1 cellular context compared by ENCODE assay signal in genomic region chr14:35543006-35543405, GRCh38.
TF ChIP-seq lines count a peak whose summit lies in the region.

No MANE protein-coding gene starts in this region.

TF ChIP-seq in HepG2, 621 proteins besides CTCF, POLR2A, EP300 and RAD21 (continued from another document):
- no peak for TF ChIP-seq ZNF574 (CRISPR knock-in tag; IDR thresholded peaks at IDR 0.05)
- no peak for TF ChIP-seq ZNF577 (CRISPR knock-in tag; IDR thresholded peaks at IDR 0.05; ENCODE audit: borderline replicate concordance, low read depth)
- TF ChIP-seq KLF12 (CRISPR knock-in tag; IDR thresholded peaks at IDR 0.05; ENCODE audit: borderline replicate concordance), result no peak
- TF ChIP-seq MAFF (IDR thresholded peaks at IDR 0.05; ENCODE audit: low read depth, low read length), result peak; percentile 68
TF ChIP-seq in HepG2: peak in this region for 4.
